ENCODE assay signal across 1 cellular context in genomic region chr2:188675391-188676011, GRCh38.
TF ChIP-seq lines count a peak whose summit lies in the region.

No MANE protein-coding gene starts in this region.

TF ChIP-seq in GM23338, 12 proteins besides CTCF, POLR2A, EP300 and RAD21 (continued from another document):
- TF ChIP-seq CREB1 (CRISPR knock-in tag; IDR thresholded peaks at IDR 0.05; ENCODE audit: low read depth), result no peak
- no peak for TF ChIP-seq JUNB (IDR thresholded peaks at IDR 0.05; ENCODE audit: unreplicated experiment)
- no peak for TF ChIP-seq NANOG (IDR thresholded peaks at IDR 0.05; ENCODE audit: borderline replicate concordance)
- TF ChIP-seq, protein P1, sequence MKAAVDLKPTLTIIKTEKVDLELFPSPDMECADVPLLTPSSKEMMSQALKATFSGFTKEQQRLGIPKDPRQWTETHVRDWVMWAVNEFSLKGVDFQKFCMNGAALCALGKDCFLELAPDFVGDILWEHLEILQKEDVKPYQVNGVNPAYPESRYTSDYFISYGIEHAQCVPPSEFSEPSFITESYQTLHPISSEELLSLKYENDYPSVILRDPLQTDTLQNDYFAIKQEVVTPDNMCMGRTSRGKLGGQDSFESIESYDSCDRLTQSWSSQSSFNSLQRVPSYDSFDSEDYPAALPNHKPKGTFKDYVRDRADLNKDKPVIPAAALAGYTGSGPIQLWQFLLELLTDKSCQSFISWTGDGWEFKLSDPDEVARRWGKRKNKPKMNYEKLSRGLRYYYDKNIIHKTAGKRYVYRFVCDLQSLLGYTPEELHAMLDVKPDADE (IDR thresholded peaks at IDR 0.05), result no peak
- TF ChIP-seq, protein P2, sequence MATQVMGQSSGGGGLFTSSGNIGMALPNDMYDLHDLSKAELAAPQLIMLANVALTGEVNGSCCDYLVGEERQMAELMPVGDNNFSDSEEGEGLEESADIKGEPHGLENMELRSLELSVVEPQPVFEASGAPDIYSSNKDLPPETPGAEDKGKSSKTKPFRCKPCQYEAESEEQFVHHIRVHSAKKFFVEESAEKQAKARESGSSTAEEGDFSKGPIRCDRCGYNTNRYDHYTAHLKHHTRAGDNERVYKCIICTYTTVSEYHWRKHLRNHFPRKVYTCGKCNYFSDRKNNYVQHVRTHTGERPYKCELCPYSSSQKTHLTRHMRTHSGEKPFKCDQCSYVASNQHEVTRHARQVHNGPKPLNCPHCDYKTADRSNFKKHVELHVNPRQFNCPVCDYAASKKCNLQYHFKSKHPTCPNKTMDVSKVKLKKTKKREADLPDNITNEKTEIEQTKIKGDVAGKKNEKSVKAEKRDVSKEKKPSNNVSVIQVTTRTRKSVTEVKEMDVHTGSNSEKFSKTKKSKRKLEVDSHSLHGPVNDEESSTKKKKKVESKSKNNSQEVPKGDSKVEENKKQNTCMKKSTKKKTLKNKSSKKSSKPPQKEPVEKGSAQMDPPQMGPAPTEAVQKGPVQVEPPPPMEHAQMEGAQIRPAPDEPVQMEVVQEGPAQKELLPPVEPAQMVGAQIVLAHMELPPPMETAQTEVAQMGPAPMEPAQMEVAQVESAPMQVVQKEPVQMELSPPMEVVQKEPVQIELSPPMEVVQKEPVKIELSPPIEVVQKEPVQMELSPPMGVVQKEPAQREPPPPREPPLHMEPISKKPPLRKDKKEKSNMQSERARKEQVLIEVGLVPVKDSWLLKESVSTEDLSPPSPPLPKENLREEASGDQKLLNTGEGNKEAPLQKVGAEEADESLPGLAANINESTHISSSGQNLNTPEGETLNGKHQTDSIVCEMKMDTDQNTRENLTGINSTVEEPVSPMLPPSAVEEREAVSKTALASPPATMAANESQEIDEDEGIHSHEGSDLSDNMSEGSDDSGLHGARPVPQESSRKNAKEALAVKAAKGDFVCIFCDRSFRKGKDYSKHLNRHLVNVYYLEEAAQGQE (IDR thresholded peaks at IDR 0.05; ENCODE audit: unreplicated experiment), result no peak
- TF ChIP-seq EZH2phosphoT487 (IDR thresholded peaks at IDR 0.05; ENCODE audit: unreplicated experiment), result no peak
